In genomic region chr17:61216066-61216465, GRCh38 we compare ENCODE assay signal across 9 cellular contexts.
"Had no signal": no experiment of that assay in that cellular context is flagged by ENCODE, and none has a peak within 500 bp of the region (broad histone marks: within the 10 kb centered on the region; RNA-seq: fewer than 3 reads in every experiment).

No MANE protein-coding gene starts in this region.

- H3K36me3 ChIP-seq: HAP-1 had no signal

- H3K4me3 ChIP-seq: GM23248, GM23338, HAP-1 had no signal

- H3K9me3 ChIP-seq: HAP-1 had no signal

- H3K9me3 Mint-ChIP-seq: GM23338, H9, HFFc6 had no signal

- ATAC-seq: GM23338, HCT116 had no signal

- DNase-seq: GM23248, GOT3, H7, H9, HCEC 1CT, HFFc6 had no signal

- H3K27ac Mint-ChIP-seq: GM23338, H9, HFFc6 had no signal

- H3K27ac ChIP-seq: GM23248 had no signal

- H3K4me3 Mint-ChIP-seq: GM23338, H9, HFFc6 had no signal
